Comparison of ENCODE assay signal across 22 cellular contexts in genomic region chr15:74123131-74123429, GRCh38. TPM values are rescaled to one million over a fixed set of nuclear protein-coding genes. Genes with fewer than 3 reads are reported as not detected.
DNase-seq lines count a peak whose midpoint lies in the region; ATAC-seq and TF ChIP-seq lines count a peak whose summit lies in the region.
"Had no signal": no experiment of that assay in that cellular context is flagged by ENCODE, and none has a peak within 500 bp of the region (broad histone marks: within the 10 kb centered on the region; RNA-seq: fewer than 3 reads in every experiment).

No MANE protein-coding gene starts in this region.

- peak; percentile 73 for DNase-seq in WTC11 (ENCODE audit: low spot score)
- no peak for DNase-seq in stomach
- DNase-seq in foreskin melanocyte, result no peak
- DNase-seq in NCI-H1930 (lab: John Stamatoyannopoulos, UW), result no peak
- DNase-seq: activated gamma-delta T cell; heart left ventricle; NCI-H2171; pancreas; SJCRH30; stimulated activated naive CD8-positive, alpha-beta T cell treated with anti-CD3 and anti-CD28 coated beads, Interleukin-15, Interleukin-2, amounts not matched to agents 100 U/mL and 50 U/mL, for 24 hours had no signal

- H3K9me3 Mint-ChIP-seq in WTC11 (peaks cover 4% of the 10 kb centered on the region), nephron (no peaks in the 10 kb centered on the region)

- POLR2A ChIA-PET in WTC11 (lab: Charles Lee), result no interaction called here

- peaks cover 34% of the 10 kb centered on the region for H3K27me3 Mint-ChIP-seq in WTC11 (ENCODE audit: low read depth)
- peaks cover 30% of the 10 kb centered on the region for H3K27me3 Mint-ChIP-seq in nephron (ENCODE audit: low read depth)

- H3K4me3 Mint-ChIP-seq in WTC11, result no peak overlapping the region
- H3K4me3 Mint-ChIP-seq in nephron, result no peak overlapping the region

- peak overlapping the region; percentile 65 for H3K27ac ChIP-seq in DOHH2 (ENCODE audit: low read depth, low read length)
- H3K27ac ChIP-seq in stomach, result no peak overlapping the region
- H3K27ac ChIP-seq: ascending aorta, C4-2B, heart left ventricle, pancreas, SJCRH30 had no signal

- no peak for TF ChIP-seq POLR2A in stomach (IDR thresholded peaks at IDR 0.05)

- no peaks in the 10 kb centered on the region; the same call in 1 of the 2 replicates for H4K20me1 ChIP-seq in DOHH2 (ENCODE audit: control insufficient read depth, insufficient read depth, low read depth, low read length)
- no peaks in the 10 kb centered on the region for H4K20me1 ChIP-seq in Loucy (ENCODE audit: insufficient read depth, low read length, poor library complexity, severe bottlenecking)

- peaks cover 55% of the 10 kb centered on the region for H3K4me1 Mint-ChIP-seq in WTC11
- peaks cover 37% of the 10 kb centered on the region for H3K4me1 Mint-ChIP-seq in nephron

- H3K9me3 ChIP-seq in DOHH2 (ENCODE audit: control insufficient read depth, insufficient read depth, low read length) (no peaks in the 10 kb centered on the region), Loucy (ENCODE audit: insufficient read depth, low read depth, low read length) (no peaks in the 10 kb centered on the region), stomach (no peaks in the 10 kb centered on the region)
- H3K9me3 ChIP-seq: ascending aorta, heart left ventricle, pancreas, SJCRH30 had no signal

- no peaks in the 10 kb centered on the region for H3K79me2 ChIP-seq in DOHH2 (ENCODE audit: control insufficient read depth, low read length)
- H3K79me2 ChIP-seq in Loucy (ENCODE audit: insufficient read depth, low read length), result no peaks in the 10 kb centered on the region

- H3K27me3 ChIP-seq in DOHH2 (ENCODE audit: control insufficient read depth, low read length), result peaks cover 5% of the 10 kb centered on the region
- no peaks in the 10 kb centered on the region for H3K27me3 ChIP-seq in Loucy (ENCODE audit: insufficient read depth, low read length, poor library complexity, severe bottlenecking)
- peaks cover 0 to 86% (median 41%) of the 10 kb centered on the region in 3 donors for H3K27me3 ChIP-seq in stomach
- H3K27me3 ChIP-seq: ascending aorta had no signal

- H3K4me3 ChIP-seq in DOHH2 (ENCODE audit: low read length), result peak overlapping the region; percentile 37
- peak overlapping the region; percentile 45 for H3K4me3 ChIP-seq in Loucy (ENCODE audit: low read length, poor library complexity, severe bottlenecking)
- H3K4me3 ChIP-seq in stomach, result no peak overlapping the region
- H3K4me3 ChIP-seq: ascending aorta, heart left ventricle, pancreas, SJCRH30, skin epidermis had no signal

- H3K4me1 ChIP-seq in DOHH2 (ENCODE audit: control insufficient read depth, low read length), result peaks cover 27% of the 10 kb centered on the region
- H3K4me1 ChIP-seq in Loucy (ENCODE audit: insufficient read depth, low read length, poor library complexity, severe bottlenecking), result peaks cover 24% of the 10 kb centered on the region
- peaks cover 8 to 10% (median 9%) of the 10 kb centered on the region in 4 donors for H3K4me1 ChIP-seq in stomach
- H3K4me1 ChIP-seq: SJCRH30 had no signal

- no peak for TF ChIP-seq EP300 in stomach (IDR thresholded peaks at IDR 0.05)

- H3K9me2 ChIP-seq in DOHH2 (replicated peaks; ENCODE audit: control insufficient read depth, low read length) (no peaks in the 10 kb centered on the region), Loucy (replicated peaks; ENCODE audit: low read depth, low read length) (no peaks in the 10 kb centered on the region)

- CTCF ChIA-PET in WTC11 (lab: Charles Lee), result interaction anchor here (1.0 to 3.3 kb wide), 12 partner anchors 9 to 199 kb away, joined by 3 to 26 read pairs (median 7); partner anchors contain the start of gene STRA6

- TF ChIP-seq CTCF in DOHH2 (IDR thresholded peaks at IDR 0.05; ENCODE audit: low read depth, low read length, poor library complexity, severe bottlenecking), result no peak
- peak; percentile 40 for TF ChIP-seq CTCF in Loucy (conservative IDR thresholded peaks at IDR 0.05; ENCODE audit: low read length)
- no peak for TF ChIP-seq CTCF in WTC11 (IDR thresholded peaks at IDR 0.05)
- TF ChIP-seq CTCF in nephron (IDR thresholded peaks at IDR 0.05; ENCODE audit: unreplicated experiment in 3 of 3), result no peak
- TF ChIP-seq CTCF in stomach (IDR thresholded peaks at IDR 0.05), result no peak

- H3K4me2 ChIP-seq in DOHH2 (ENCODE audit: low read length) (peak overlapping the region; percentile 60), Loucy (ENCODE audit: low read depth, low read length, poor library complexity, severe bottlenecking) (peak overlapping the region; percentile 73)

- H3K36me3 Mint-ChIP-seq in WTC11, result peaks cover 4% of the 10 kb centered on the region
- no peaks in the 10 kb centered on the region for H3K36me3 Mint-ChIP-seq in nephron (ENCODE audit: low read depth)

- H3K36me3 ChIP-seq in DOHH2 (ENCODE audit: control insufficient read depth, low read length) (no peaks in the 10 kb centered on the region), Loucy (ENCODE audit: insufficient read depth, low read length) (no peaks in the 10 kb centered on the region), stomach (no peaks in the 10 kb centered on the region)
- H3K36me3 ChIP-seq: ascending aorta, heart left ventricle, pancreas, SJCRH30 had no signal

- intact Hi-C loops in stomach (cut with DNase I; ENCODE audit: low total_unique reads), result no loop called here

- H3K27ac Mint-ChIP-seq in WTC11, result no peak overlapping the region
- peak overlapping the region in 2 of 3 experiments; percentile 35 to 70 for H3K27ac Mint-ChIP-seq in nephron

- 34 to 44% (median 36%) methylated on average over 4 of the region's 4 CpGs for WGBS in stomach, 5 donors

- peak overlapping the region; percentile 62 for H3K9ac ChIP-seq in Loucy (ENCODE audit: low read depth, low read length, poor library complexity, severe bottlenecking)

- ATAC-seq in WTC11 (peak; percentile 70), GM19397 (IDR thresholded peaks at IDR 0.05; ENCODE audit: unreplicated experiment) (no peak)
- ATAC-seq: esophagus mucosa; heart left ventricle; pancreas; stimulated activated naive CD8-positive, alpha-beta T cell treated with anti-CD3 and anti-CD28 coated beads, Interleukin-15, Interleukin-2, amounts not matched to agents 100 U/mL and 50 U/mL, for 24 hours had no signal

- peak overlapping the region; percentile 76 for H2AFZ ChIP-seq in Loucy (ENCODE audit: low read length)

- H3F3A ChIP-seq in DOHH2 (ENCODE audit: control insufficient read depth, insufficient read depth), result peaks cover 5% of the 10 kb centered on the region
- H3F3A ChIP-seq in Loucy (ENCODE audit: low read depth), result no peaks in the 10 kb centered on the region

TF ChIP-seq in WTC11, 78 proteins besides CTCF, POLR2A, EP300 and RAD21 (continues in another document):
- TF ChIP-seq MAX (CRISPR knock-in tag; IDR thresholded peaks at IDR 0.05) (peak; percentile 45; the same call in 1 of the 2 replicates), ZNF423 (CRISPR knock-in tag; IDR thresholded peaks at IDR 0.05) (no peak), PRRX2 (CRISPR knock-in tag; IDR thresholded peaks at IDR 0.05) (no peak), HMGXB4 (CRISPR knock-in tag; IDR thresholded peaks at IDR 0.05) (no peak)
- TF ChIP-seq, protein P1, sequence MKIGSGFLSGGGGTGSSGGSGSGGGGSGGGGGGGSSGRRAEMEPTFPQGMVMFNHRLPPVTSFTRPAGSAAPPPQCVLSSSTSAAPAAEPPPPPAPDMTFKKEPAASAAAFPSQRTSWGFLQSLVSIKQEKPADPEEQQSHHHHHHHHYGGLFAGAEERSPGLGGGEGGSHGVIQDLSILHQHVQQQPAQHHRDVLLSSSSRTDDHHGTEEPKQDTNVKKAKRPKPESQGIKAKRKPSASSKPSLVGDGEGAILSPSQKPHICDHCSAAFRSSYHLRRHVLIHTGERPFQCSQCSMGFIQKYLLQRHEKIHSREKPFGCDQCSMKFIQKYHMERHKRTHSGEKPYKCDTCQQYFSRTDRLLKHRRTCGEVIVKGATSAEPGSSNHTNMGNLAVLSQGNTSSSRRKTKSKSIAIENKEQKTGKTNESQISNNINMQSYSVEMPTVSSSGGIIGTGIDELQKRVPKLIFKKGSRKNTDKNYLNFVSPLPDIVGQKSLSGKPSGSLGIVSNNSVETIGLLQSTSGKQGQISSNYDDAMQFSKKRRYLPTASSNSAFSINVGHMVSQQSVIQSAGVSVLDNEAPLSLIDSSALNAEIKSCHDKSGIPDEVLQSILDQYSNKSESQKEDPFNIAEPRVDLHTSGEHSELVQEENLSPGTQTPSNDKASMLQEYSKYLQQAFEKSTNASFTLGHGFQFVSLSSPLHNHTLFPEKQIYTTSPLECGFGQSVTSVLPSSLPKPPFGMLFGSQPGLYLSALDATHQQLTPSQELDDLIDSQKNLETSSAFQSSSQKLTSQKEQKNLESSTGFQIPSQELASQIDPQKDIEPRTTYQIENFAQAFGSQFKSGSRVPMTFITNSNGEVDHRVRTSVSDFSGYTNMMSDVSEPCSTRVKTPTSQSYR (CRISPR knock-in tag; IDR thresholded peaks at IDR 0.05), result peak; percentile 72

RNA-seq across cellular contexts. Expression of gene ISLR2, which starts 7.3 kb away (rescaled TPM):
- total RNA-seq in WTC11 (2021) (8.1 to 9.4 TPM (median 8.9 TPM) in 3 replicates), stomach (1 to 10 TPM in 2 of 5 donors, under 1 TPM in 1, not detected in 2; 0.29 to 4.4 (median 1.0) TPM)
- under 1 TPM in 2 of 3 donors, not detected in 1; 0.19 to 0.30 TPM for polyA plus RNA-seq in stomach
- total RNA-seq: Daoy, mononuclear cell, SJCRH30 had no signal

RNA-seq across cellular contexts. Expression of gene GOLGA6A, which starts 40.7 kb away (rescaled TPM):
- 3.1 to 6.0 TPM (median 5.7 TPM) in 3 replicates for total RNA-seq in WTC11 (2021)
- total RNA-seq in stomach, result 1 to 10 TPM in 1 of 5 donors, not detected in 4; 1.1 TPM
- polyA plus RNA-seq in stomach, result not detected
- total RNA-seq: ascending aorta, Daoy, heart left ventricle, M059J, mononuclear cell, pancreas, SJCRH30, urinary bladder had no signal
- polyA plus RNA-seq: heart left ventricle, pancreas had no signal

RNA-seq across cellular contexts. Expression of gene ISLR, which starts 50.4 kb away (rescaled TPM):
- total RNA-seq in WTC11 (2021), result 0.50 to 0.63 TPM (median 0.62 TPM) in 3 replicates
- total RNA-seq in stomach, result 10 to 100 TPM in 4 of 5 donors, 1 to 10 TPM in 1; 8.4 to 44.6 (median 28.6) TPM
- 1 to 10 TPM; 3.5 to 9.0 (median 3.6) TPM for polyA plus RNA-seq in stomach
- total RNA-seq: M059J, mononuclear cell had no signal

Comparison
In these comparisons a context has a peak if more than half of its experiments do, and no peak if none do; other contexts are left out.
1. H3K4me3 ChIP-seq: peak in DOHH2 (single experiment) and Loucy (single experiment); none in stomach (0 of 4).